Comparison of ENCODE assay signal across 8 cellular contexts in genomic region chr6:131909408-131910218, GRCh38. TPM values are rescaled to one million over a fixed set of nuclear protein-coding genes. Genes with fewer than 3 reads are reported as not detected.
DNase-seq lines count a peak whose midpoint lies in the region; ATAC-seq and TF ChIP-seq lines count a peak whose summit lies in the region.

No MANE protein-coding gene starts in this region.

- in situ Hi-C loops in T47D (cut with HindIII; ENCODE audit: low pct_unique_long_range_greater_than_20kb, low sequenced_read_pairs) = no loop called here

- H3K27me3 ChIP-seq in kidney epithelial cell (ENCODE audit: control insufficient read depth, insufficient read depth, low read length) = no peaks in the 10 kb centered on the region

- TF ChIP-seq CTCF in VCaP (conservative IDR thresholded peaks at IDR 0.05) (peak; percentile 90), kidney epithelial cell (IDR thresholded peaks at IDR 0.05; ENCODE audit: insufficient read depth, low read length, poor library complexity, severe bottlenecking) (peak; percentile 80)

- H3K4me3 ChIP-seq in kidney epithelial cell (ENCODE audit: low read depth, low read length) = no peak overlapping the region

- DNase-seq in AG08395 (ENCODE audit: low spot score) = peak; percentile 65
- DNase-seq in NCI-H2107 (lab: John Stamatoyannopoulos, UW) = peak; percentile 5
- DNase-seq in T47D (ENCODE audit: low read depth in 1 of 2, low spot score in 1 of 2) = peak; percentile 4 to 85
- DNase-seq in kidney epithelial cell (ENCODE audit: low read depth) = no peak
- peak; percentile 52 to 61 for DNase-seq in stimulated activated CD4-positive, alpha-beta T cell treated with anti-CD3 and anti-CD28 coated beads, Interleukin-4, amount 100 ng/mL, for 4 hours

- no peaks in the 10 kb centered on the region for H3K36me3 ChIP-seq in kidney epithelial cell (ENCODE audit: control insufficient read depth, insufficient read depth, low read length)

- H3K27ac ChIP-seq in VCaP = no peak overlapping the region

- ATAC-seq in GM18511 (IDR thresholded peaks at IDR 0.05; ENCODE audit: unreplicated experiment) = peak; percentile 98
- peak; percentile 97 for ATAC-seq in HG02970 (IDR thresholded peaks at IDR 0.05; ENCODE audit: low FRiP score, unreplicated experiment)

RNA-seq across cellular contexts. Expression of gene CCN2, which starts 41.6 kb away (rescaled TPM):
- 172 and 194 TPM in 2 replicates for total RNA-seq in kidney epithelial cell
